ENCODE assay signal across 1 cellular context in genomic region chr2:126657146-126657635, GRCh38.
TF ChIP-seq lines count a peak whose summit lies in the region.

No MANE protein-coding gene starts in this region.

TF ChIP-seq in GM12878, 131 proteins besides CTCF, POLR2A, EP300 and RAD21 (continued from another document):
- TF ChIP-seq IRF3 (IDR thresholded peaks at IDR 0.05) (no peak), SMARCA5 (IDR thresholded peaks at IDR 0.05) (0 out of 2 replicates have a peak, but pooled peaks have one; percentile 15), NFIC (IDR thresholded peaks at IDR 0.05; ENCODE audit: low read depth, low read length) (0 out of 2 replicates have a peak, but pooled peaks have one; percentile 3), BHLHE40 (IDR thresholded peaks at IDR 0.05; ENCODE audit: borderline replicate concordance in 1 of 2, low read depth in 2 of 2, low read length in 1 of 2) (peak; percentile 44 to 69; a peak in 3 of 4 replicates), RB1 (IDR thresholded peaks at IDR 0.05; ENCODE audit: borderline replicate concordance) (no peak), CREB1 (IDR thresholded peaks at IDR 0.05; ENCODE audit: low read depth) (peak; percentile 52; the same call in 1 of the 2 replicates), FOXK2 (IDR thresholded peaks at IDR 0.05) (peak; percentile 29; the same call in 1 of the 2 replicates), NRF1 (conservative IDR thresholded peaks at IDR 0.05; ENCODE audit: low read depth, low read length) (0 out of 2 replicates have a peak, but pooled peaks have one; percentile 9), BCL3 (IDR thresholded peaks at IDR 0.05; ENCODE audit: borderline replicate concordance, insufficient read depth, low read depth, low read length, poor library complexity, severe bottlenecking) (no peak), IKZF2 (IDR thresholded peaks at IDR 0.05) (peak; percentile 41 to 57), ZNF687 (IDR thresholded peaks at IDR 0.05) (peak; percentile 50), NKRF (conservative IDR thresholded peaks at IDR 0.05) (peak; percentile 46; the same call in 1 of the 2 replicates), E4F1 (IDR thresholded peaks at IDR 0.05; ENCODE audit: borderline replicate concordance, partially characterized antibody) (no peak), KLF5 (IDR thresholded peaks at IDR 0.05; ENCODE audit: partially characterized antibody) (peak; percentile 40), YY1 (IDR thresholded peaks at IDR 0.05; ENCODE audit: low read depth, low read length) (no peak)
